Comparison of ENCODE assay signal across 18 cellular contexts in the genomic region with DNA sequence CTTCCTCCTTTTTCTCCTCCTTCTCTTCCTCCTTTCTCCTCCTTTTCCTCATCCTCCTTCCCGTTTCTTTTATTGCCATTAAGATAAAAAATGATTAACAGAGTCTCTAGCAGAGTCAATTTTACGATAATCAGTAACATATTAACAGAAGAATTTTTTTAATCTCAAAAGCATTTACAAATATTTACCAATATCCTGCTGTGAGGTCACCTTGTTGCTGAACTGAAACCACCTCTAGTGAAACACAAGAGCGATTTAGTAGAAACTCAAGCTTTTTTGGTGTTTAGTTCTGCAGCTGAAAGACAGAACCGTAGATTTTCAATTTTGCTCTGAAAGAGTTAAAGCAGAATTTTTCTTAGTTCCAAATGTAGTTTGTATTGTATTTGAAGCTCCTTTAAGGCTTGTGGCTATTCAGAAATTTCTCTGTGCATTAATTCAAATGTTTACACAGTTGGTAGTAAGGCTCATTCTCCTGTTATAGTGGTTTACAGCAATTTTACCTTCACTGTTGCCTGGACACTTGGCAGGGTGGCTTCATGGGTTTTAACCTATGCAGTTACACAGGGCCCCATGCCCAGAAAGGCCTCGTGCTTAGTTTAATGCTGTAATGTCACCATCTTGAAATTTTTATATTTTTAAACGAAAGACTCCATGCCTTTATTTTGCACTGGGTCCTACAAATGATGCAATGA.
DNase-seq lines count a peak whose midpoint lies in the region; ATAC-seq and TF ChIP-seq lines count a peak whose summit lies in the region.
"Had no signal": no experiment of that assay in that cellular context is flagged by ENCODE, and none has a peak within 500 bp of the region (broad histone marks: within the 10 kb centered on the region; RNA-seq: fewer than 3 reads in every experiment).

No MANE protein-coding gene starts in this region.

- peak; percentile 9 for DNase-seq in left kidney (ENCODE audit: low read depth, low spot score)
- no peak for DNase-seq in SK-N-DZ (ENCODE audit: low spot score)
- DNase-seq in amygdala (lab: John Stamatoyannopoulos, UW), result no peak
- DNase-seq in adrenal gland, result no peak
- DNase-seq in activated effector memory CD4-positive, alpha-beta T cell treated with anti-CD3 and anti-CD28 coated beads, Interleukin-2, amount 50 U/mL, for 16 hours, result no peak
- DNase-seq: activated CD8-positive, alpha-beta T cell treated with anti-CD3 and anti-CD28 coated beads, Interleukin-2, amount 10 ng/mL, durations not matched to agents 7 days and 5 days; AML-193; anterior cingulate cortex; DMS153; NCI-H1694; NCI-H510A; OCI-M1; stimulated activated naive CD4-positive, alpha-beta T cell treated with Interleukin-2 at 50 U/mL for 16 hours had no signal

- no peak overlapping the region for H3K27ac ChIP-seq in adrenal gland
- H3K27ac ChIP-seq: parathyroid adenoma, SK-N-MC had no signal

- H3K4me1 ChIP-seq in adrenal gland (replicated peaks in 1 of 2), result no peaks in the 10 kb centered on the region
- H3K4me1 ChIP-seq: parathyroid adenoma had no signal

- ATAC-seq in GM18858 (IDR thresholded peaks at IDR 0.05; ENCODE audit: unreplicated experiment) (peak; percentile 68), GM21529 (IDR thresholded peaks at IDR 0.05; ENCODE audit: unreplicated experiment) (peak; percentile 52), HG03354 (IDR thresholded peaks at IDR 0.05; ENCODE audit: poor library complexity, severe bottlenecking, unreplicated experiment) (peak; percentile 94)
- ATAC-seq: activated CD8-positive, alpha-beta T cell treated with anti-CD3 and anti-CD28 coated beads, Interleukin-2, amount 10 ng/mL, durations not matched to agents 7 days and 5 days had no signal

- intact Hi-C loops in adrenal gland (cut with DNase I), result no loop called here

- no peak for TF ChIP-seq POLR2A in adrenal gland (IDR thresholded peaks at IDR 0.05)

- 63 to 76% (median 70%) methylated on average over 6 of the region's 6 CpGs for WGBS in adrenal gland, 4 donors

- no peaks in the 10 kb centered on the region for H3K27me3 ChIP-seq in adrenal gland

- no peaks in the 10 kb centered on the region for H3K36me3 ChIP-seq in adrenal gland (replicated peaks in 1 of 2)

- TF ChIP-seq CTCF in adrenal gland (IDR thresholded peaks at IDR 0.05), result no peak

- no peaks in the 10 kb centered on the region for H3K9me3 ChIP-seq in adrenal gland (replicated peaks in 1 of 3)

- H3K4me3 ChIP-seq in adrenal gland, result no peak overlapping the region
- H3K4me3 ChIP-seq: SK-N-MC had no signal
